ENCODE assay signal across 8 cellular contexts in genomic region chr12:6370994-6371754, GRCh38. TPM values are rescaled to one million over a fixed set of nuclear protein-coding genes. Genes with fewer than 3 reads are reported as not detected.
A peak's percentile ranks its signal among the peaks of the same experiment; 100 is the strongest.
DNase-seq lines count a peak whose midpoint lies in the region; ATAC-seq and TF ChIP-seq lines count a peak whose summit lies in the region.

No MANE protein-coding gene starts in this region.

- ATAC-seq in SK-N-SH treated with all-trans-retinoic acid at 6 μM for 48 hours (peak; percentile 61), GM18858 (IDR thresholded peaks at IDR 0.05; ENCODE audit: unreplicated experiment) (no peak), GM21717 (IDR thresholded peaks at IDR 0.05; ENCODE audit: unreplicated experiment) (no peak), HG03039 (IDR thresholded peaks at IDR 0.05; ENCODE audit: unreplicated experiment) (no peak)

- TF ChIP-seq EP300 in Ishikawa (IDR thresholded peaks at IDR 0.05; ENCODE audit: borderline replicate concordance): peak; percentile 93; the same call in 1 of the 2 replicates
- TF ChIP-seq EP300 in tibial nerve (IDR thresholded peaks at IDR 0.05): no peak

- TF ChIP-seq POLR2A in tibial nerve (IDR thresholded peaks at IDR 0.05): no peak

- H3K9me3 ChIP-seq in tibial nerve: no peaks in the 10 kb centered on the region

- H2AFZ ChIP-seq in ACC112 (ENCODE audit: low read length, unreplicated experiment): no peak overlapping the region

- no peak overlapping the region for H3K4me3 ChIP-seq in ACC112 (ENCODE audit: low read depth, low read length)
- H3K4me3 ChIP-seq in tibial nerve: no peak overlapping the region

- DNase-seq in iPS DF 19.7 (ENCODE audit: low read depth, low spot score): peak; percentile 94
- no peak for DNase-seq in tibial nerve (ENCODE audit: low spot score in 2 of 2)

- TF ChIP-seq RAD21 in Ishikawa (IDR thresholded peaks at IDR 0.05; ENCODE audit: low read depth): no peak; the same call in 1 of the 2 replicates

- H3K4me1 ChIP-seq in ACC112 (ENCODE audit: control insufficient read depth, insufficient read depth, low read length, unreplicated experiment) (peaks cover 57% of the 10 kb centered on the region), tibial nerve (peaks cover 0 to 74% (median 24%) of the 10 kb centered on the region in 4 donors)

- H3K27me3 ChIP-seq in ACC112 (ENCODE audit: insufficient read depth, low read length) (no peaks in the 10 kb centered on the region), tibial nerve (no peaks in the 10 kb centered on the region)

- TF ChIP-seq CTCF in tibial nerve (IDR thresholded peaks at IDR 0.05): peak in 1 of 5 experiments; percentile 9

- no peaks in the 10 kb centered on the region for H3K36me3 ChIP-seq in ACC112 (ENCODE audit: insufficient read depth, low read length)
- no peaks in the 10 kb centered on the region for H3K36me3 ChIP-seq in tibial nerve

- H3K27ac ChIP-seq in ACC112 (ENCODE audit: low read depth, low read length) (peak overlapping the region; percentile 83), tibial nerve (peak overlapping the region in 3 of 4 donors; percentile 77 to 95 (median 89))

- no peaks in the 10 kb centered on the region for H3K79me2 ChIP-seq in ACC112 (ENCODE audit: control insufficient read depth, insufficient read depth, low read length, unreplicated experiment)

- 63 to 65% methylated on average over 14 of the region's 15 CpGs for WGBS in tibial nerve, 2 donors

TF ChIP-seq in Ishikawa, 13 proteins besides CTCF, POLR2A, EP300 and RAD21:
- TF ChIP-seq YY1 (IDR thresholded peaks at IDR 0.05; ENCODE audit: low read depth) (peak; percentile 29; the same call in 1 of the 2 replicates), FOXM1 (IDR thresholded peaks at IDR 0.05; ENCODE audit: borderline replicate concordance, low read depth) (peak; percentile 91), USF1 (IDR thresholded peaks at IDR 0.05) (peak; percentile 64), CREB1 (IDR thresholded peaks at IDR 0.05; ENCODE audit: low read depth) (0 out of 2 replicates have a peak, but pooled peaks have one; percentile 10), EGR1 (IDR thresholded peaks at IDR 0.05) (peak; percentile 35; the same call in 1 of the 2 replicates), TAF1 (IDR thresholded peaks at IDR 0.05; ENCODE audit: low read depth) (peak; percentile 40; the same call in 1 of the 2 replicates), CEBPB (IDR thresholded peaks at IDR 0.05) (peak; percentile 56; the same call in 1 of the 2 replicates), NFIC (IDR thresholded peaks at IDR 0.05) (peak; percentile 79), ZBTB7A (IDR thresholded peaks at IDR 0.05; ENCODE audit: low read depth) (peak; percentile 96), TCF12 (IDR thresholded peaks at IDR 0.05; ENCODE audit: low read depth) (peak; percentile 96), TEAD4 (IDR thresholded peaks at IDR 0.05) (peak; percentile 71), MAX (IDR thresholded peaks at IDR 0.05) (peak; percentile 63), REST (IDR thresholded peaks at IDR 0.05; ENCODE audit: low read depth) (no peak)

TF ChIP-seq in SK-N-SH treated with all-trans-retinoic acid at 6 μM for 48 hours, 23 proteins besides CTCF, POLR2A, EP300 and RAD21:
- TF ChIP-seq CSDC2 (CRISPR knock-in tag; IDR thresholded peaks at IDR 0.05): no peak
- no peak for TF ChIP-seq ZNF565 (CRISPR knock-in tag; conservative IDR thresholded peaks at IDR 0.05; ENCODE audit: low read depth)
- TF ChIP-seq OSR1 (CRISPR knock-in tag; IDR thresholded peaks at IDR 0.05): no peak
- no peak for TF ChIP-seq ZFP30 (CRISPR knock-in tag; IDR thresholded peaks at IDR 0.05)
- TF ChIP-seq RARB (CRISPR knock-in tag; IDR thresholded peaks at IDR 0.05): no peak
- no peak for TF ChIP-seq GLIS3 (CRISPR knock-in tag; IDR thresholded peaks at IDR 0.05)
- TF ChIP-seq ZNF8 (CRISPR knock-in tag; IDR thresholded peaks at IDR 0.05): no peak
- no peak for TF ChIP-seq TSHZ2 (CRISPR knock-in tag; IDR thresholded peaks at IDR 0.05)
- no peak for TF ChIP-seq ZC3H10 (CRISPR knock-in tag; IDR thresholded peaks at IDR 0.05)
- TF ChIP-seq POU6F1 (CRISPR knock-in tag; IDR thresholded peaks at IDR 0.05; ENCODE audit: borderline replicate concordance, low read depth): no peak
- TF ChIP-seq TCF4 (CRISPR knock-in tag; IDR thresholded peaks at IDR 0.05; ENCODE audit: borderline replicate concordance): no peak
- no peak for TF ChIP-seq ISL1 (CRISPR knock-in tag; IDR thresholded peaks at IDR 0.05)
- TF ChIP-seq TOX (CRISPR knock-in tag; IDR thresholded peaks at IDR 0.05; ENCODE audit: borderline replicate concordance): no peak
- no peak for TF ChIP-seq PATZ1 (CRISPR knock-in tag; IDR thresholded peaks at IDR 0.05; ENCODE audit: borderline replicate concordance)
- no peak for TF ChIP-seq ZFP3 (CRISPR knock-in tag; IDR thresholded peaks at IDR 0.05)
- no peak for TF ChIP-seq PPARA (CRISPR knock-in tag; IDR thresholded peaks at IDR 0.05; ENCODE audit: borderline replicate concordance)
- no peak for TF ChIP-seq CREB5 (CRISPR knock-in tag; IDR thresholded peaks at IDR 0.05; ENCODE audit: low read depth)
- TF ChIP-seq BACH2 (CRISPR knock-in tag; IDR thresholded peaks at IDR 0.05; ENCODE audit: borderline replicate concordance): no peak
- no peak for TF ChIP-seq SNAI2 (CRISPR knock-in tag; IDR thresholded peaks at IDR 0.05)
- no peak for TF ChIP-seq ZNF70 (CRISPR knock-in tag; IDR thresholded peaks at IDR 0.05)

RNA-seq across cellular contexts. Expression of gene SCNN1A, which starts 4.2 kb away (rescaled TPM):
- total RNA-seq in tibial nerve: 10 to 100 TPM; 15.9 to 46.5 (median 18.8) TPM

RNA-seq across cellular contexts. Expression of gene LTBR, which starts 12.8 kb away (rescaled TPM):
- total RNA-seq in tibial nerve: 100 to 1,000 TPM; 119 to 234 (median 151) TPM

RNA-seq across cellular contexts. Expression of gene TNFRSF1A, which starts 29.3 kb away (rescaled TPM):
- total RNA-seq in tibial nerve: 100 to 1,000 TPM; 196 to 437 (median 306) TPM
